In genomic region chr5:173075137-173075868, GRCh38 we compare ENCODE assay signal across 1 cellular context.
TF ChIP-seq lines count a peak whose summit lies in the region.

No MANE protein-coding gene starts in this region.

TF ChIP-seq in K562, 482 proteins besides CTCF, POLR2A, EP300 and RAD21 (continued from another document):
- TF ChIP-seq PATZ1 (CRISPR knock-in tag; IDR thresholded peaks at IDR 0.05; ENCODE audit: borderline replicate concordance) (no peak), USF2 (CRISPR knock-in tag; IDR thresholded peaks at IDR 0.05) (peak; percentile 54), NFATC3 (IDR thresholded peaks at IDR 0.05) (no peak), PTRF (tag; IDR thresholded peaks at IDR 0.05) (no peak), RAD51 (IDR thresholded peaks at IDR 0.05; ENCODE audit: borderline replicate concordance, low read depth) (0 out of 2 replicates have a peak, but pooled peaks have one; percentile 29), TFE3 (CRISPR knock-in tag; IDR thresholded peaks at IDR 0.05) (peak; percentile 38), TARDBP (IDR thresholded peaks at IDR 0.05) (no peak), USF1 (CRISPR knock-in tag; IDR thresholded peaks at IDR 0.05) (peak; percentile 40; the same call in 1 of the 2 replicates), MTA3 (IDR thresholded peaks at IDR 0.05; ENCODE audit: borderline replicate concordance) (no peak), ZKSCAN3 (CRISPR knock-in tag; IDR thresholded peaks at IDR 0.05) (no peak)
- TF ChIP-seq, protein P1, sequence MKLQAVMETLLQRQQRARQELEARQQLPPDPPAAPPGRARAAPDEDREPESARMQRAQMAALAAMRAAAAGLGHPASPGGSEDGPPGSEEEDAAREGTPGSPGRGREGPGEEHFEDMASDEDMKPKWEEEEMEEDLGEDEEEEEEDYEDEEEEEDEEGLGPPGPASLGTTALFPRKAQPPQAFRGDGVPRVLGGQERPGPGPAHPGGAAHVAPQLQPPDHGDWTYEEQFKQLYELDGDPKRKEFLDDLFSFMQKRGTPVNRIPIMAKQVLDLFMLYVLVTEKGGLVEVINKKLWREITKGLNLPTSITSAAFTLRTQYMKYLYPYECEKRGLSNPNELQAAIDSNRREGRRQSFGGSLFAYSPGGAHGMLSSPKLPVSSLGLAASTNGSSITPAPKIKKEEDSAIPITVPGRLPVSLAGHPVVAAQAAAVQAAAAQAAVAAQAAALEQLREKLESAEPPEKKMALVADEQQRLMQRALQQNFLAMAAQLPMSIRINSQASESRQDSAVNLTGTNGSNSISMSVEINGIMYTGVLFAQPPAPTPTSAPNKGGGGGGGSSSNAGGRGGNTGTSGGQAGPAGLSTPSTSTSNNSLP (IDR thresholded peaks at IDR 0.05; ENCODE audit: borderline replicate concordance, low read depth, low read length) = no peak
